9 cellular contexts compared by ENCODE assay signal in the genomic region with DNA sequence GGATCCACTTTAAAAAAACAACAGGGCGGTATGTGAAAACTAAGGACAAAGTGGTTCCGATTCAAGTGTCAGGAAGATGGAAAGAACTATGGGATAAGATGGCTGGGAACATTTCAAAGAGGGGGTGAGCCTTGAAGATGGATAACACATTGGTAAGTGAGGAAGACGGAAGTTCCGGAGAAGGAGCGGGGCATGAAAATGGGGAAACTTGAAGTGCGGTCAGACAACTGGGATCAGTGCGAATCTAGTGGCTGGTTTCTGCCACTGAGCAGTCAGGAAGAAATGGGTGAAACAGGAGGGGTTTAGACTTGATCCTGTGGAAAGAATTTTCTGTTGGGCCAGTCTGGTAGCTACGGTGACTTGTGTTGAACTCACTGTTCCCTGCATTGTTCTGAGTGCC. TPM values are rescaled to one million over a fixed set of nuclear protein-coding genes. Genes with fewer than 3 reads are reported as not detected.
DNase-seq lines count a peak whose midpoint lies in the region; ATAC-seq and TF ChIP-seq lines count a peak whose summit lies in the region.
"Had no signal": no experiment of that assay in that cellular context is flagged by ENCODE, and none has a peak within 500 bp of the region (broad histone marks: within the 10 kb centered on the region; RNA-seq: fewer than 3 reads in every experiment).

No MANE protein-coding gene starts in this region.

- H3K27me3 Mint-ChIP-seq in HFFc6 (ENCODE audit: insufficient read depth), result 0 out of 2 replicates have a peak, but pooled peaks cover 1% of the 10 kb centered on the region

- peak overlapping the region; percentile 59 for H3K27ac Mint-ChIP-seq in HFFc6

- H3K36me3 Mint-ChIP-seq in HFFc6 (ENCODE audit: low read depth), result peaks cover 15% of the 10 kb centered on the region

- 84 to 94% (median 89%) methylated on average over 8 of the region's 8 CpGs for WGBS in spleen, 5 donors

- no peak for ATAC-seq in HG03342 (IDR thresholded peaks at IDR 0.05; ENCODE audit: unreplicated experiment)
- ATAC-seq in HG03520 (IDR thresholded peaks at IDR 0.05; ENCODE audit: unreplicated experiment), result no peak

- peaks cover 20 to 76% (median 48%) of the 10 kb centered on the region in 6 donors for H3K4me1 ChIP-seq in spleen

- no peaks in the 10 kb centered on the region for H3K27me3 ChIP-seq in spleen (replicated peaks in 1 of 7)

- H3K9me3 Mint-ChIP-seq in HFFc6, result no peaks in the 10 kb centered on the region

- TF ChIP-seq CTCF in HFFc6 (IDR thresholded peaks at IDR 0.05) (no peak), VCaP (conservative IDR thresholded peaks at IDR 0.05) (no peak), foreskin fibroblast (IDR thresholded peaks at IDR 0.05; ENCODE audit: low read depth, low read length) (no peak), spleen (IDR thresholded peaks at IDR 0.05 in 8 of 11, conservative IDR thresholded peaks at IDR 0.05 in 3 of 11) (no peak)

- H3K27ac ChIP-seq in VCaP (peak overlapping the region; percentile 88), spleen (no peak overlapping the region)

- no peaks in the 10 kb centered on the region for H3K9me3 ChIP-seq in spleen

- peaks cover 0 to 18% (median 4%) of the 10 kb centered on the region in 6 donors for H3K36me3 ChIP-seq in spleen

- peak overlapping the region; percentile 64 to 81 for H3K4me3 ChIP-seq in foreskin fibroblast (ENCODE audit: low read depth in 1 of 2, low read length in 2 of 2)
- H3K4me3 ChIP-seq in spleen, result peak overlapping the region in 5 of 8 donors; percentile 94 to 98 (median 96)

- intact Hi-C loops in spleen (cut with DNase I; ENCODE audit: low total_unique reads), result no loop called here

- TF ChIP-seq POLR2A in spleen (IDR thresholded peaks at IDR 0.05), result no peak

- H3K4me3 Mint-ChIP-seq in HFFc6, result peak overlapping the region; percentile 84

- H3K4me1 Mint-ChIP-seq in HFFc6 (ENCODE audit: low read depth), result peaks cover 54% of the 10 kb centered on the region

- DNase-seq in HFFc6 (no peak), foreskin fibroblast (no peak), spleen (no peak), HT-29 (ENCODE audit: low spot score) (no peak)
- DNase-seq: foreskin melanocyte, GOT3 had no signal

RNA-seq across cellular contexts. Expression of a gene that starts 1.2 kb away (rescaled TPM):
- 100 to 1,000 TPM in 1 of 6 experiments, 10 to 100 TPM in 5; 87.3 to 108 (median 93.2) TPM for total RNA-seq in HFFc6 (2021; fragmentation: NEBNext Ultra II Directional; extraction: Animal tissue kit (Norgen Biotek cat#: 25700))
- 10 to 100 TPM; 19.3 to 44.6 (median 30.8) TPM for total RNA-seq in spleen
- 10 to 100 TPM; 53.2 to 68.4 (median 61.8) TPM for polyA plus RNA-seq in spleen
- 49.4 and 50.9 TPM in 2 replicates for total RNA-seq in HT-29 (2014; rRNA removed; shearing (Covaris generic))

RNA-seq across cellular contexts. Expression of a gene that starts 33.9 kb away (rescaled TPM):
- total RNA-seq in HFFc6 (2021; fragmentation: NEBNext Ultra II Directional; extraction: Animal tissue kit (Norgen Biotek cat#: 25700)), result 10 to 100 TPM; 17.5 to 24.0 (median 19.3) TPM
- total RNA-seq in spleen, result 10 to 100 TPM; 20.9 to 24.7 (median 23.8) TPM
- polyA plus RNA-seq in spleen, result 10 to 100 TPM; 14.2 to 21.3 (median 16.7) TPM
- 8.1 and 9.1 TPM in 2 replicates for total RNA-seq in HT-29 (2014; rRNA removed; shearing (Covaris generic))

RNA-seq across cellular contexts. Expression of a gene that starts 34.0 kb away (rescaled TPM):
- total RNA-seq in HFFc6 (2021; fragmentation: NEBNext Ultra II Directional; extraction: Animal tissue kit (Norgen Biotek cat#: 25700)), result under 1 TPM in 1 of 6 experiments, not detected in 5; 0.26 TPM
- not detected for total RNA-seq in spleen
- under 1 TPM in 2 of 3 donors, not detected in 1; 0.06 to 0.17 TPM for polyA plus RNA-seq in spleen
- total RNA-seq in HT-29 (2014; rRNA removed; shearing (Covaris generic)), result not detected in 2 replicates
